In genomic region chr6:99016355-99016754, GRCh38 we compare ENCODE assay signal across 11 cellular contexts.
A peak's percentile ranks its signal among the peaks of the same experiment; 100 is the strongest.
DNase-seq lines count a peak whose midpoint lies in the region; ATAC-seq lines count a peak whose summit lies in the region.
"Had no signal": no experiment of that assay in that cellular context is flagged by ENCODE, and none has a peak within 500 bp of the region (broad histone marks: within the 10 kb centered on the region; RNA-seq: fewer than 3 reads in every experiment).

No MANE protein-coding gene starts in this region.

- intact Hi-C loops in aorta (cut with DNase I): no loop called here

- no peak overlapping the region for H3K4me3 ChIP-seq in aorta (ENCODE audit: low read length in 2 of 2)
- H3K4me3 ChIP-seq: left lung had no signal

- H3K4me1 ChIP-seq in aorta (ENCODE audit: control insufficient read depth in 1 of 2, insufficient read depth in 2 of 2, low read length in 2 of 2): no peaks in the 10 kb centered on the region
- H3K4me1 ChIP-seq: left lung had no signal

- no peaks in the 10 kb centered on the region for H3K36me3 ChIP-seq in aorta (ENCODE audit: control insufficient read depth in 1 of 2, insufficient read depth in 2 of 2, low read length in 1 of 2)
- H3K36me3 ChIP-seq: left lung had no signal

- ATAC-seq in HG02870 (IDR thresholded peaks at IDR 0.05; ENCODE audit: unreplicated experiment): peak; percentile 68
- no peak for ATAC-seq in aorta (ENCODE audit: low FRiP score)
- ATAC-seq in HG03135 (IDR thresholded peaks at IDR 0.05; ENCODE audit: unreplicated experiment): no peak
- ATAC-seq: left lung had no signal

- H3K27me3 ChIP-seq in aorta (ENCODE audit: control insufficient read depth in 1 of 2, insufficient read depth in 2 of 2, low read length in 1 of 2): no peaks in the 10 kb centered on the region
- H3K27me3 ChIP-seq: left lung had no signal

- WGBS in aorta, 2 donors: 93 to 97% methylated on average over 1 of the region's 1 CpG

- DNase-seq in GM04504 (ENCODE audit: low read depth): peak; percentile 24
- DNase-seq in OCI-M1 (lab: John Stamatoyannopoulos, UW): peak; percentile 75
- DNase-seq in iris pigment epithelial cell (ENCODE audit: low read depth): peak; percentile 94
- no peak for DNase-seq in aorta
- DNase-seq in amygdala (lab: John Stamatoyannopoulos, UW): no peak
- DNase-seq in NCI-H510A treated with DMSO at 0.1 percent for 48 hours (lab: John Stamatoyannopoulos, UW): no peak
- DNase-seq: left lung, NCI-H345, retina had no signal

- no peak overlapping the region for H3K27ac ChIP-seq in aorta (ENCODE audit: low read depth in 1 of 2, low read length in 2 of 2)

- no peaks in the 10 kb centered on the region for H3K9me3 ChIP-seq in aorta (ENCODE audit: control insufficient read depth, low read length)
- H3K9me3 ChIP-seq: left lung had no signal

Comparison
In these comparisons a context has a peak if more than half of its experiments do, and no peak if none do; other contexts are left out.
1. DNase-seq: peak in GM04504 (single experiment), OCI-M1 (single experiment) and iris pigment epithelial cell (single experiment); none in aorta (0 of 2), amygdala (0 of 56) and NCI-H510A treated with DMSO at 0.1 percent for 48 hours (single experiment).